ENCODE assay signal across 1 cellular context in genomic region chr16:425082-425718, GRCh38.
A peak's percentile ranks its signal among the peaks of the same experiment; 100 is the strongest.
TF ChIP-seq lines count a peak whose summit lies in the region.

Gene RAB11FIP3 (plus strand): TSS chr16:425649. CDS start chr16:426007, 358 bp downstream.

TF ChIP-seq in GM12878, 131 proteins besides CTCF, POLR2A, EP300 and RAD21 (continued from another document and continues in another):
- TF ChIP-seq PKNOX1 (IDR thresholded peaks at IDR 0.05) (peak; percentile 36; the same call in 1 of the 2 replicates), CEBPB (IDR thresholded peaks at IDR 0.05; ENCODE audit: borderline replicate concordance in 1 of 2, low read depth in 2 of 2, low read length in 2 of 2) (no peak), CHD1 (IDR thresholded peaks at IDR 0.05; ENCODE audit: low read depth, low read length) (no peak), IKZF1 (conservative IDR thresholded peaks at IDR 0.05) (peak; percentile 62), SUZ12 (IDR thresholded peaks at IDR 0.05; ENCODE audit: unreplicated experiment) (no peak), RELA (IDR thresholded peaks at IDR 0.05; ENCODE audit: borderline replicate concordance, partially characterized antibody) (no peak), CBX3 (IDR thresholded peaks at IDR 0.05; ENCODE audit: borderline replicate concordance, low read depth) (no peak), ZNF687 (IDR thresholded peaks at IDR 0.05) (no peak), NKRF (conservative IDR thresholded peaks at IDR 0.05) (peak; percentile 56; the same call in 1 of the 2 replicates), MYC (IDR thresholded peaks at IDR 0.05; ENCODE audit: insufficient read depth, insufficient read length, insufficient replicate concordance, low read length, severe bottlenecking) (peak; percentile 31), HDAC6 (IDR thresholded peaks at IDR 0.05; ENCODE audit: unreplicated experiment) (no peak), PRDM15 (CRISPR knock-in tag; IDR thresholded peaks at IDR 0.05) (no peak), BCLAF1 (IDR thresholded peaks at IDR 0.05) (no peak), SMAD1 (IDR thresholded peaks at IDR 0.05; ENCODE audit: low read depth, partially characterized antibody) (no peak), IRF3 (IDR thresholded peaks at IDR 0.05) (no peak), ZBTB40 (IDR thresholded peaks at IDR 0.05; ENCODE audit: borderline replicate concordance) (no peak), CHD4 (IDR thresholded peaks at IDR 0.05) (no peak), ZNF207 (IDR thresholded peaks at IDR 0.05; ENCODE audit: borderline replicate concordance) (peak; percentile 87; the same call in 1 of the 2 replicates), SP1 (IDR thresholded peaks at IDR 0.05; ENCODE audit: low read depth, low read length) (no peak), EZH2 (IDR thresholded peaks at IDR 0.05; ENCODE audit: borderline replicate concordance, control insufficient read depth, low read depth, low read length) (no peak), ATF3 (IDR thresholded peaks at IDR 0.05; ENCODE audit: borderline replicate concordance, extremely low read depth, low read depth, low read length) (no peak), ETV6 (conservative IDR thresholded peaks at IDR 0.05 in 1 of 2, IDR thresholded peaks at IDR 0.05 in 1 of 2; ENCODE audit: borderline replicate concordance in 1 of 2, low read depth in 1 of 2) (no peak), MLLT1 (IDR thresholded peaks at IDR 0.05) (no peak), CREM (IDR thresholded peaks at IDR 0.05; ENCODE audit: low read depth) (0 out of 2 replicates have a peak, but pooled peaks have one; percentile 65), IRF5 (IDR thresholded peaks at IDR 0.05; ENCODE audit: borderline replicate concordance) (0 out of 2 replicates have a peak, but pooled peaks have one; percentile 38), POU2F2 (IDR thresholded peaks at IDR 0.05; ENCODE audit: borderline replicate concordance, low read depth, low read length) (no peak), ZBED1 (IDR thresholded peaks at IDR 0.05; ENCODE audit: borderline replicate concordance) (no peak)
